ENCODE assay signal across 21 cellular contexts in the genomic region with DNA sequence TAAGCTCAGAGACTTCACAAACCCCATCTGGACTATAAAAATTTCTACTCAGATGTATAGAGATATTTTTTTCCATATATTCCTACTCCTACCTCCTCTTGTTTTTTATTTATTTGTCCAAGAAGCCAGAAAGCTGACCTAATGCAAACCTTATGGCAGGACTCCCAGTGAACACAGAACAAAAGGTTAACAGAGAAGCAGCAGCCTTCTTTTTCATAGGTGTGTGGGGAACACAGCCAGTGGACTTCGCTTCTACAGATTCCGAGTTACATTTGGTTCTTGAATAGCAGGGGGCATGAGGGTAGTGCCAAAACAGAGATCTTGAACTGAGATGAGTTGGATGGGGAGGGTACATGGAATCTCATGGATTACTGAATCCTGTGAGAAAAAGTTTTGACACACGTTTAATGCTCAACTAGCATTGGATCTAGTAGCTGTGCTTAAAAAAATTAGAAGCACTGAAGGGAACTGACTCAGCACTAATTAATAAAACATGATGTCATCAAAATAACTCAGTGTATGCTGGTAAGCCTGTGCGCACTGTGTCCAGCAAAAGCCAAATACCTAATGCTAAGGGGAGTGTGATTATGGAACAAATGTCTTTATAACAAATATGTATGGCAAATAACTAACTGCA.
DNase-seq lines count a peak whose midpoint lies in the region; ATAC-seq, FAIRE-seq and TF ChIP-seq lines count a peak whose summit lies in the region.
"Had no signal": no experiment of that assay in that cellular context is flagged by ENCODE, and none has a peak within 500 bp of the region (broad histone marks: within the 10 kb centered on the region; RNA-seq: fewer than 3 reads in every experiment).

No MANE protein-coding gene starts in this region.

- H3K4ac ChIP-seq in mesendoderm (ENCODE audit: low read depth, low read length), result no peak overlapping the region

- H3K9ac ChIP-seq in HepG2 (ENCODE audit: insufficient read depth, low read depth, low read length), result no peak overlapping the region
- no peak overlapping the region for H3K9ac ChIP-seq in mesendoderm (ENCODE audit: low read length)
- H3K9ac ChIP-seq: BLaER1 treated with 17β-estradiol and CSF1 and Interleukin-3, amounts not matched to agents 10 nM and 100 nM had no signal

- in situ Hi-C loops in HepG2 (cut with HindIII; ENCODE audit: extremely low pct_ligation_motif_present, low pct_unique_long_range_greater_than_20kb), result no loop called here

- peak overlapping the region; percentile 24 for H3K27ac Mint-ChIP-seq in mesothelial cell of epicardium
- H3K27ac Mint-ChIP-seq: H9, IgD-negative memory B cell had no signal

- H3K56ac ChIP-seq in mesendoderm (ENCODE audit: low read length), result no peak overlapping the region

- H2AK5ac ChIP-seq in mesendoderm (ENCODE audit: low read length), result no peak overlapping the region

- no peak overlapping the region for H4K8ac ChIP-seq in mesendoderm (ENCODE audit: low read depth, low read length)

- H3K18ac ChIP-seq in mesendoderm (ENCODE audit: low read length), result no peak overlapping the region

- no peak overlapping the region for H2BK15ac ChIP-seq in mesendoderm (replicated peaks; ENCODE audit: low read depth)

- no peaks in the 10 kb centered on the region for H3K36me3 Mint-ChIP-seq in mesothelial cell of epicardium
- H3K36me3 Mint-ChIP-seq: IgD-negative memory B cell had no signal

- no peak overlapping the region for H2BK5ac ChIP-seq in mesendoderm (ENCODE audit: low read length)

- H3K36me3 ChIP-seq in HepG2 (replicated peaks in 1 of 2; ENCODE audit: control insufficient read depth in 1 of 2, insufficient read depth in 2 of 2, low read length in 2 of 2) (no peaks in the 10 kb centered on the region), right lobe of liver (no peaks in the 10 kb centered on the region), mesendoderm (ENCODE audit: control insufficient read depth, insufficient read depth, low read length) (no peaks in the 10 kb centered on the region)
- H3K36me3 ChIP-seq: BLaER1 treated with 17β-estradiol and CSF1 and Interleukin-3, amounts not matched to agents 10 nM and 100 nM had no signal

- intact Hi-C loops in HepG2 (cut with micrococcal nuclease; ENCODE audit: unreplicated experiment), result no loop called here
- intact Hi-C loops in right lobe of liver (cut with DNase I), result no loop called here

- no peak for TF ChIP-seq EP300 in HepG2 (IDR thresholded peaks at IDR 0.05; ENCODE audit: low read depth in 2 of 2, low read length in 2 of 2)
- no peak for TF ChIP-seq EP300 in HepG2 (CRISPR knock-in tag; IDR thresholded peaks at IDR 0.05; ENCODE audit: borderline replicate concordance)

- no peak overlapping the region for H4K5ac ChIP-seq in mesendoderm (ENCODE audit: low read length)

- WGBS in HepG2 (ENCODE audit: low lambda C conversion rate), result 12% methylated on average over 4 of the region's 4 CpGs
- 40% methylated on average over 4 of the region's 4 CpGs for WGBS in right lobe of liver (ENCODE audit: insufficient coverage, low coverage, low lambda C conversion rate, missing lambda C conversion rate)
- WGBS in mesendoderm (ENCODE audit: extremely low coverage, insufficient coverage, low lambda C conversion rate), result no CpG with 5 or more reads among the region's 4 CpGs

- H3K79me1 ChIP-seq in mesendoderm (ENCODE audit: low read length), result no peaks in the 10 kb centered on the region

- no peaks in the 10 kb centered on the region for H3K27me3 Mint-ChIP-seq in mesothelial cell of epicardium (ENCODE audit: low read depth)
- H3K27me3 Mint-ChIP-seq: IgD-negative memory B cell had no signal

- no peak for TF ChIP-seq CTCF in HepG2 (CRISPR knock-in tag; IDR thresholded peaks at IDR 0.05)
- TF ChIP-seq CTCF in right lobe of liver (IDR thresholded peaks at IDR 0.05), result no peak
- no peak for TF ChIP-seq CTCF in mesothelial cell of epicardium (IDR thresholded peaks at IDR 0.05; ENCODE audit: unreplicated experiment)

- no peak for TF ChIP-seq RAD21 in HepG2 (CRISPR knock-in tag; IDR thresholded peaks at IDR 0.05)

- H3K27ac ChIP-seq in HepG2 (ENCODE audit: extremely low read length, insufficient read depth, low read length) (no peak overlapping the region), right lobe of liver (no peak overlapping the region), mesendoderm (ENCODE audit: low read depth, low read length) (no peak overlapping the region)
- H3K27ac ChIP-seq: BLaER1 treated with 17β-estradiol and CSF1 and Interleukin-3, amounts not matched to agents 10 nM and 100 nM; SK-N-MC had no signal

- CTCF ChIA-PET in HepG2 (lab: Yijun Ruan, JAX; ENCODE audit: low intra/inter-chr PET ratio, low total read pairs), result no interaction called here

- H3K9me3 ChIP-seq in HepG2 (ENCODE audit: low read length) (no peaks in the 10 kb centered on the region), right lobe of liver (no peaks in the 10 kb centered on the region)

- H3K4me1 ChIP-seq in HepG2 (ENCODE audit: insufficient read depth, low read length) (no peaks in the 10 kb centered on the region), right lobe of liver (no peaks in the 10 kb centered on the region), mesendoderm (ENCODE audit: control insufficient read depth, low read depth, low read length) (no peaks in the 10 kb centered on the region)

- DNase-seq in HepG2 (ENCODE audit: low spot score), result no peak
- DNase-seq in right lobe of liver, result no peak
- DNase-seq in cerebellum (ENCODE audit: low spot score), result peak; percentile 66
- DNase-seq in mesothelial cell of epicardium (ENCODE audit: low spot score in 2 of 2, unreplicated experiment in 2 of 2), result no peak
- DNase-seq in HK-2 (ENCODE audit: unreplicated experiment), result no peak
- no peak for DNase-seq in NCI-H1105 (lab: John Stamatoyannopoulos, UW)
- DNase-seq in mesendoderm, result no peak
- DNase-seq: DND-41, GDM1, H9, NCI-H1436 treated with DMSO at 0.1 percent for 48 hours, NCI-H2029 treated with DMSO at 0.1 percent for 48 hours, NCI-H524 treated with DMSO at 0.1 percent for 48 hours, Right ventricle myocardium superior had no signal

- H3K27me3 ChIP-seq in HepG2 (ENCODE audit: control insufficient read depth in 1 of 2, insufficient read depth in 2 of 2, low read length in 2 of 2) (no peaks in the 10 kb centered on the region), right lobe of liver (no peaks in the 10 kb centered on the region), mesendoderm (ENCODE audit: insufficient read depth, low read length, poor library complexity) (no peaks in the 10 kb centered on the region)
- H3K27me3 ChIP-seq: BLaER1 treated with 17β-estradiol and CSF1 and Interleukin-3, amounts not matched to agents 10 nM and 100 nM had no signal

- POLR2A ChIA-PET in HepG2 (lab: Yijun Ruan, JAX), result no interaction called here

- no peaks in the 10 kb centered on the region for H4K20me1 ChIP-seq in HepG2 (ENCODE audit: insufficient read depth, low read length)
- H4K20me1 ChIP-seq: BLaER1 treated with 17β-estradiol and CSF1 and Interleukin-3, amounts not matched to agents 10 nM and 100 nM had no signal

- no TSS peak for BruUV-seq in HepG2 (replicated peaks; lab: Mats Ljungman, UMichigan)

- H3K79me2 ChIP-seq in HepG2 (ENCODE audit: insufficient read depth, low read length) (no peaks in the 10 kb centered on the region), mesendoderm (ENCODE audit: control insufficient read depth, insufficient read depth, low read length) (no peaks in the 10 kb centered on the region)

- no peak overlapping the region for H3K23ac ChIP-seq in mesendoderm (ENCODE audit: low read length)

- no peak overlapping the region for H2BK120ac ChIP-seq in mesendoderm (ENCODE audit: low read depth, low read length)

- peaks cover 23% of the 10 kb centered on the region for H3K4me1 Mint-ChIP-seq in mesothelial cell of epicardium
- H3K4me1 Mint-ChIP-seq: H9, IgD-negative memory B cell had no signal

- no peak overlapping the region for H3K4me3 Mint-ChIP-seq in mesothelial cell of epicardium
- H3K4me3 Mint-ChIP-seq: H9, IgD-negative memory B cell had no signal

- H2AFZ ChIP-seq in HepG2 (ENCODE audit: low read length), result no peak overlapping the region

- H3K9me3 Mint-ChIP-seq in mesothelial cell of epicardium, result peaks cover 11% of the 10 kb centered on the region

- H3K4me2 ChIP-seq in HepG2 (ENCODE audit: low read depth, low read length), result no peak overlapping the region
- no peak overlapping the region for H3K4me2 ChIP-seq in mesendoderm (ENCODE audit: low read length)
- H3K4me2 ChIP-seq: BLaER1 treated with 17β-estradiol and CSF1 and Interleukin-3, amounts not matched to agents 10 nM and 100 nM had no signal

- H3K4me3 ChIP-seq in HepG2 (replicated peaks in 1 of 3; ENCODE audit: insufficient read depth in 1 of 3, low read depth in 2 of 3, low read length in 3 of 3), result no peak overlapping the region
- H3K4me3 ChIP-seq in right lobe of liver, result no peak overlapping the region
- H3K4me3 ChIP-seq in mesendoderm (ENCODE audit: low read length), result no peak overlapping the region
- H3K4me3 ChIP-seq: BLaER1 treated with 17β-estradiol and CSF1 and Interleukin-3, amounts not matched to agents 10 nM and 100 nM; SK-N-MC had no signal

- no peak for FAIRE-seq in HepG2 (lab: Jason Lieb, UNC)
- FAIRE-seq: A204.1, GM12892, RCC 7860 had no signal

- ATAC-seq in HepG2, result no peak
- no peak for ATAC-seq in right lobe of liver
- ATAC-seq in GM19035 (IDR thresholded peaks at IDR 0.05; ENCODE audit: unreplicated experiment), result no peak

- TF ChIP-seq POLR2A in HepG2 (IDR thresholded peaks at IDR 0.05; ENCODE audit: insufficient read depth in 1 of 2, low read depth in 2 of 2, low read length in 2 of 2), result no peak
- no peak for TF ChIP-seq POLR2A in right lobe of liver (IDR thresholded peaks at IDR 0.05)

TF ChIP-seq in HepG2, 621 proteins besides CTCF, POLR2A, EP300 and RAD21 (continues in another document):
- TF ChIP-seq NR2F2 (IDR thresholded peaks at IDR 0.05; ENCODE audit: borderline replicate concordance, low read depth), result no peak
- no peak for TF ChIP-seq DMTF1 (CRISPR knock-in tag; IDR thresholded peaks at IDR 0.05)
